Comparison of ENCODE assay signal across 8 cellular contexts in the genomic region with DNA sequence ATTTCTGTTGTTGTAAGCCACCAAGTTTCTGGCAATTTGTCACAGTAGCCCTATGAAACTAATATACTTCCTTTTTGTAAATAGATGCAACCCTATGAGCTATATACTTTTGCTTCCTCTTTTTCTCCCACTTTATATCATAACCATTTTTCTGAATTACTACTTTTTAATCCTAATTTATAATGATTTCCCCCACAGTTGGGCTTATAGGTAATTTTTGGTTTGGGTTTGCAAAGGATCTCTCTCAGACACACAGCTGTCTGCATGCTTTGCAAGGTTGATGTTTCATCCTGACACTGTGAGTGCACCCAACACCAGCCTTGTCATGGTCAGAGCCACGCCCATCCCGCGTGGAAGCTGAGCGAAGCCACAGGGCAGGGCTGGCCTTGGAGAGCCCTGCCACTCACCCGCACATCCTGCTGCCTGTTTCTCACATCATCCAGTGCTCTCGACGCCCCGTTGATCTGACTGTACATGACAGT. TPM values are rescaled to one million over a fixed set of nuclear protein-coding genes. Genes with fewer than 3 reads are reported as not detected.
DNase-seq lines count a peak whose midpoint lies in the region; ATAC-seq and TF ChIP-seq lines count a peak whose summit lies in the region.

No MANE protein-coding gene starts in this region.

- no peak overlapping the region for H3K4me3 ChIP-seq in brain microvascular endothelial cell (ENCODE audit: low read depth, low read length)

- no peaks in the 10 kb centered on the region for H3K27me3 ChIP-seq in brain microvascular endothelial cell (replicated peaks)

- intact Hi-C loops in cardiac septum (cut with DNase I), result no loop called here

- no peak for TF ChIP-seq CTCF in brain microvascular endothelial cell (IDR thresholded peaks at IDR 0.05; ENCODE audit: low read depth, low read length, missing control alignments)

- in situ Hi-C loops in brain microvascular endothelial cell (cut with HindIII; ENCODE audit: low pct_ligation_motif_present, low sequenced_read_pairs), result no loop called here

- H3K27ac ChIP-seq in brain microvascular endothelial cell, result no peak overlapping the region

- peaks cover 9% of the 10 kb centered on the region for H3K36me3 ChIP-seq in brain microvascular endothelial cell (replicated peaks)

- DNase-seq in stimulated activated CD4-positive, alpha-beta T cell treated with anti-CD3 and anti-CD28 coated beads, Interleukin-2, amount 100 ng/mL, for 24 hours, result peak; percentile 26 to 29
- DNase-seq in stimulated activated CD4-positive, alpha-beta T cell treated with anti-CD3 and anti-CD28 coated beads, Interleukin-2, amount 100 ng/mL, for 48 hours, result no peak
- DNase-seq in RPMI8226 (peak; percentile 83), cardiac septum (ENCODE audit: low spot score) (peak; percentile 94), brain microvascular endothelial cell (no peak), iPS-NIHi11 (ENCODE audit: low spot score) (no peak), SHP77 (lab: John Stamatoyannopoulos, UW) (no peak)

- ATAC-seq in HG03039 (IDR thresholded peaks at IDR 0.05; ENCODE audit: unreplicated experiment), result peak; percentile 80

RNA-seq across cellular contexts. Expression of gene TRIM25, which starts 5.7 kb away (rescaled TPM):
- 15.2 TPM for total RNA-seq in cardiac septum

RNA-seq across cellular contexts. Expression of gene COIL, which starts 52.7 kb away (rescaled TPM):
- total RNA-seq in cardiac septum, result 7.0 TPM

Comparison
In these comparisons a context has a peak if more than half of its experiments do, and no peak if none do; other contexts are left out.
1. DNase-seq: peak in stimulated activated CD4-positive, alpha-beta T cell treated with anti-CD3 and anti-CD28 coated beads, Interleukin-2, amount 100 ng/mL, for 24 hours (2 of 2), RPMI8226 (single experiment) and cardiac septum (single experiment); none in stimulated activated CD4-positive, alpha-beta T cell treated with anti-CD3 and anti-CD28 coated beads, Interleukin-2, amount 100 ng/mL, for 48 hours (0 of 2), brain microvascular endothelial cell (single experiment), iPS-NIHi11 (single experiment) and SHP77 (0 of 2).